In the genomic region with DNA sequence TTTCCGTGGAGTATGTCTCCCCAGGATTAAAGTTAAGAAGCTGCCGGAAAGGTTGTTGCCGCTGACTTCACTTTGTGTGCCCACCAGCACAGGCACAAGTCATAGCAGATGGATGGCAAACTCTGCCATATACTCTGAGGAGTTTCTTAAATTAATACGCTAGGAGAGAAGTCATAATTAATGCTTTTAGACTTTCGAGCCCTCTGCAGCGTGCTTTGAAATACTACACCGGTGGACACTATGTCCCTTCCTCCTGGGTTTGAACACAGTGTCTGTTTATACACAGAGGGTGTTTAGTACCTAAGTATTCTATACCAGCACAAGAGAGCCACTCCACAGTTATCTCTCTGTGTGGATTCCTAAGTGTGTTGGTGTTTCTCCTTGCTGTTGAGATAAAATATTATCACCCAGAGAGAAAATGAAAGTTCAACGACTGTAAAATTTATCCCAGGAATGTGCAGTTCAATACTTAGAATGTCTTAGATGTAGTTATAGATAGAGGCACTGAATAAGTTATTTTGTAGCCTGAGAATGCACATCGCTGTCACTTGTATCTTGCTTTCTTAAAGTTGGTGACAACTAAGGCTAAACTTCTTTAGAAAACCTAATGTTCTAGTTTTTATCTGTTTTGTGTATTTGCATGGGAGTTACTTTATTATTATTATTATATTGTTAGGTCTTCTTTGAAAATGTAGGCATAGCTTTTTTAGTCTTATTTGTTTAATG, we compare ENCODE assay signal across 8 cellular contexts. TPM values are rescaled to one million over a fixed set of nuclear protein-coding genes. Genes with fewer than 3 reads are reported as not detected.
DNase-seq lines count a peak whose midpoint lies in the region; ATAC-seq and TF ChIP-seq lines count a peak whose summit lies in the region.

No MANE protein-coding gene starts in this region.

- peaks cover 7% of the 10 kb centered on the region for H3K36me3 ChIP-seq in CD8-positive, alpha-beta memory T cell (ENCODE audit: insufficient read depth, low read length)
- no peaks in the 10 kb centered on the region for H3K36me3 ChIP-seq in iPS-15b (ENCODE audit: control insufficient read depth, insufficient read depth, low read length)

- H3K36me3 Mint-ChIP-seq in CD8-positive, alpha-beta memory T cell = peaks cover 0 to 34% (median 9%) of the 10 kb centered on the region in 3 donors
- H3K36me3 Mint-ChIP-seq in activated naive CD8-positive, alpha-beta T cell treated with anti-CD3 and anti-CD28 coated beads, Interleukin-2, amount 50 U/mL, for 24 hours (ENCODE audit: low read depth) = peaks cover 28% of the 10 kb centered on the region
- peaks cover 63% of the 10 kb centered on the region for H3K36me3 Mint-ChIP-seq in stimulated activated effector memory CD8-positive, alpha-beta T cell treated with anti-CD3 and anti-CD28 coated beads, Interleukin-12 subunit alpha, Interleukin-12 subunit beta, amount 100 ng/mL, for 72 hours

- peak overlapping the region; percentile 96 for H3K27ac ChIP-seq in CD8-positive, alpha-beta memory T cell (ENCODE audit: low read depth, low read length)

- CTCF ChIA-PET in CD8-positive, alpha-beta memory T cell (lab: Charles Lee) = interaction anchor here (1.4 to 3.5 kb wide), 6 partner anchors 14 to 90 kb away, joined by 3 to 37 read pairs (median 16); no protein-coding TSS in a partner anchor

- no peaks in the 10 kb centered on the region for H3K9me3 ChIP-seq in CD8-positive, alpha-beta memory T cell (ENCODE audit: low read length)
- H3K9me3 ChIP-seq in iPS-15b (ENCODE audit: control insufficient read depth, insufficient read depth, low read length) = no peaks in the 10 kb centered on the region

- peak overlapping the region; percentile 94 to 100 (median 98) for H3K27ac Mint-ChIP-seq in CD8-positive, alpha-beta memory T cell
- peak overlapping the region; percentile 94 for H3K27ac Mint-ChIP-seq in activated naive CD8-positive, alpha-beta T cell treated with anti-CD3 and anti-CD28 coated beads, Interleukin-2, amount 50 U/mL, for 24 hours
- peak overlapping the region; percentile 86 for H3K27ac Mint-ChIP-seq in stimulated activated effector memory CD8-positive, alpha-beta T cell treated with anti-CD3 and anti-CD28 coated beads, Interleukin-12 subunit alpha, Interleukin-12 subunit beta, amount 100 ng/mL, for 72 hours

- H3K9ac ChIP-seq in iPS-15b (ENCODE audit: low read depth, low read length) = no peak overlapping the region

- POLR2A ChIA-PET in CD8-positive, alpha-beta memory T cell (lab: Charles Lee) = interaction anchor here (0.7 to 4.5 kb wide), 15 partner anchors 9 to 133 kb away, joined by 3 to 64 read pairs (median 14); no protein-coding TSS in a partner anchor

- no peaks in the 10 kb centered on the region for H3K27me3 ChIP-seq in CD8-positive, alpha-beta memory T cell (ENCODE audit: insufficient read depth, low read length, poor library complexity, severe bottlenecking)
- H3K27me3 ChIP-seq in iPS-15b (ENCODE audit: control insufficient read depth, insufficient read depth, low read length) = peaks cover 20% of the 10 kb centered on the region

- no peaks in the 10 kb centered on the region for H3K9me3 Mint-ChIP-seq in CD8-positive, alpha-beta memory T cell
- no peaks in the 10 kb centered on the region for H3K9me3 Mint-ChIP-seq in activated naive CD8-positive, alpha-beta T cell treated with anti-CD3 and anti-CD28 coated beads, Interleukin-2, amount 50 U/mL, for 24 hours
- no peaks in the 10 kb centered on the region for H3K9me3 Mint-ChIP-seq in stimulated activated effector memory CD8-positive, alpha-beta T cell treated with anti-CD3 and anti-CD28 coated beads, Interleukin-12 subunit alpha, Interleukin-12 subunit beta, amount 100 ng/mL, for 72 hours

- H3K4me3 Mint-ChIP-seq in CD8-positive, alpha-beta memory T cell = peak overlapping the region; percentile 89 to 100 (median 99)
- peak overlapping the region; percentile 86 for H3K4me3 Mint-ChIP-seq in activated naive CD8-positive, alpha-beta T cell treated with anti-CD3 and anti-CD28 coated beads, Interleukin-2, amount 50 U/mL, for 24 hours
- peak overlapping the region; percentile 77 for H3K4me3 Mint-ChIP-seq in stimulated activated effector memory CD8-positive, alpha-beta T cell treated with anti-CD3 and anti-CD28 coated beads, Interleukin-12 subunit alpha, Interleukin-12 subunit beta, amount 100 ng/mL, for 72 hours

- peaks cover 57% of the 10 kb centered on the region for H3K4me1 ChIP-seq in CD8-positive, alpha-beta memory T cell (ENCODE audit: insufficient read depth, low read length)
- H3K4me1 ChIP-seq in iPS-15b (ENCODE audit: control insufficient read depth, insufficient read depth, low read length) = peaks cover 7% of the 10 kb centered on the region

- ATAC-seq in activated naive CD8-positive, alpha-beta T cell treated with anti-CD3 and anti-CD28 coated beads, Interleukin-2, amount 50 U/mL, for 24 hours = no peak
- ATAC-seq in stimulated activated effector memory CD8-positive, alpha-beta T cell treated with anti-CD3 and anti-CD28 coated beads, Interleukin-12 subunit alpha, Interleukin-12 subunit beta, amount 100 ng/mL, for 72 hours = no peak
- ATAC-seq in HG03442 (IDR thresholded peaks at IDR 0.05; ENCODE audit: unreplicated experiment) (no peak), HG03439 (IDR thresholded peaks at IDR 0.05; ENCODE audit: unreplicated experiment) (no peak)

- DNase-seq in CD8-positive, alpha-beta memory T cell = no peak
- DNase-seq in LNCaP clone FGC (ENCODE audit: low read depth) = peak; percentile 6
- no peak for DNase-seq in activated naive CD8-positive, alpha-beta T cell treated with anti-CD3 and anti-CD28 coated beads, Interleukin-2, amount 50 U/mL, for 24 hours
- peak in 1 of 2 donors; percentile 72 for DNase-seq in stimulated activated effector memory CD8-positive, alpha-beta T cell treated with anti-CD3 and anti-CD28 coated beads, Interleukin-12 subunit alpha, Interleukin-12 subunit beta, amount 100 ng/mL, for 72 hours (ENCODE audit: low spot score in 2 of 2)
- DNase-seq in superior temporal gyrus (ENCODE audit: extremely low spot score) = no peak

- H3K27me3 Mint-ChIP-seq in CD8-positive, alpha-beta memory T cell = peaks cover 0 to 3% of the 10 kb centered on the region in 2 donors
- no peaks in the 10 kb centered on the region for H3K27me3 Mint-ChIP-seq in activated naive CD8-positive, alpha-beta T cell treated with anti-CD3 and anti-CD28 coated beads, Interleukin-2, amount 50 U/mL, for 24 hours

- peak overlapping the region; percentile 97 for H3K4me3 ChIP-seq in CD8-positive, alpha-beta memory T cell (ENCODE audit: low read length)
- H3K4me3 ChIP-seq in LNCaP clone FGC (ENCODE audit: low read depth, low read length) (peak overlapping the region; percentile 85), iPS-15b (ENCODE audit: low read depth, low read length) (peak overlapping the region; percentile 84)

- no peak for TF ChIP-seq CTCF in LNCaP clone FGC (IDR thresholded peaks at IDR 0.05; ENCODE audit: control insufficient read depth, extremely low read depth, insufficient read depth)

- peaks cover 63 to 74% (median 67%) of the 10 kb centered on the region in 3 donors for H3K4me1 Mint-ChIP-seq in CD8-positive, alpha-beta memory T cell
- H3K4me1 Mint-ChIP-seq in activated naive CD8-positive, alpha-beta T cell treated with anti-CD3 and anti-CD28 coated beads, Interleukin-2, amount 50 U/mL, for 24 hours = peaks cover 64% of the 10 kb centered on the region
- peaks cover 38% of the 10 kb centered on the region for H3K4me1 Mint-ChIP-seq in stimulated activated effector memory CD8-positive, alpha-beta T cell treated with anti-CD3 and anti-CD28 coated beads, Interleukin-12 subunit alpha, Interleukin-12 subunit beta, amount 100 ng/mL, for 72 hours

RNA-seq across cellular contexts. Expression of gene MBNL1, which starts 1.6 kb away (rescaled TPM):
- 100 to 1,000 TPM; 386 to 391 TPM for total RNA-seq in CD8-positive, alpha-beta memory T cell
- 303 TPM for polyA plus RNA-seq in CD8-positive, alpha-beta memory T cell
